ENCODE assay signal across 8 cellular contexts in the genomic region with DNA sequence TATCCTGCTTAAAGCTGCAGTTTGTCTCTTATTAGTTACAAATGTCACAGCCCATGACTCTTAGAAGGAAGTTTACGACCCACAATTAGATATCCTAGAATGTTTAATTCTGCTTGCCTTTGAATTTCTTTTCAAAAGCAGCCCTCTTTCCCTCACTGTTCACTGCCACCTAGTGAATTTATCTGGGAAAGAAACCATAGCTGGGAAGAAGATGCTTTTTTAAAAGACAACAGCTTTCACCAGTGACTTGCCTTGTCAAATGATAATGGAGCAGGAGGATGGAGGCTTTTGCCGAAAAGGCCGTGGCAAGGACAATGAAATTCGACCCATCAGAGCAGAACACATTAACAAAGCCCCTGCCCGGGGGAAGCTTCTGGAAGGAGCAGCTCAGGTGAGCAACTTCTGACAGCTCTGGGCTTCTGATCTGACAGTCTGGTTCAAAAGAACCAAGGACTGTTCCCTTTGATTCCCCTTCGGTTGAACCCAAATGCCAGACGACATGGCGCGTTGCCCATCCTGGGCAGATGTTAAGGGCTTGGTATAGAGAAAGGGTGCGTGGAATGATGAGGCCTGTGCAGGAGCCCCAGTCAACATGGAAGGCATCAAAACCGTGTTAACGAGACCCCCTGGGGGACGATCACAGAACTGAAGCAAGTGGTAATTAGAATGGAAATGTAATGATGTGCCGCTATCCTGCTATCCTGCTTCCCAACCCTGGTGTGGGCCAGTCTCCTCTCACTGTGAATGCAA.
DNase-seq lines count a peak whose midpoint lies in the region; TF ChIP-seq lines count a peak whose summit lies in the region.

No MANE protein-coding gene starts in this region.

- H3F3A ChIP-seq in MM.1S (ENCODE audit: insufficient read depth, low read length) = no peaks in the 10 kb centered on the region

- DNase-seq in G401 (ENCODE audit: low spot score) (peak; percentile 42), NCI-H2171 (lab: John Stamatoyannopoulos, UW) (peak; percentile 10), epithelial cell of proximal tubule (ENCODE audit: low read depth) (no peak), MM.1S (no peak), GM19240 (ENCODE audit: insufficient read length, low spot score) (no peak), ureter (ENCODE audit: low spot score) (no peak)
- DNase-seq in stimulated activated CD4-positive, alpha-beta T cell treated with anti-CD3 and anti-CD28 coated beads, Interleukin-4, amount 100 ng/mL, for 4 hours = no peak

- no peak overlapping the region for H3K27ac ChIP-seq in parathyroid adenoma
- H3K27ac ChIP-seq in MM.1S (ENCODE audit: low read length) = no peak overlapping the region

- H3K4me1 ChIP-seq in parathyroid adenoma (no peaks in the 10 kb centered on the region), MM.1S (ENCODE audit: low read length) (no peaks in the 10 kb centered on the region)

- H3K4me3 ChIP-seq in epithelial cell of proximal tubule (ENCODE audit: low read depth, low read length) (no peak overlapping the region), parathyroid adenoma (ENCODE audit: low read depth, low read length) (no peak overlapping the region), MM.1S (ENCODE audit: low read length) (no peak overlapping the region)

- H3K4me2 ChIP-seq in parathyroid adenoma (ENCODE audit: low read length) = no peak overlapping the region
- no peak overlapping the region for H3K4me2 ChIP-seq in MM.1S (ENCODE audit: low read depth, low read length)

- TF ChIP-seq CTCF in epithelial cell of proximal tubule (conservative IDR thresholded peaks at IDR 0.05; ENCODE audit: low read depth, low read length) (peak; percentile 68), parathyroid adenoma (IDR thresholded peaks at IDR 0.05) (peak; percentile 32), MM.1S (IDR thresholded peaks at IDR 0.05; ENCODE audit: low read length) (no peak)

- in situ Hi-C loops in G401 (cut with HindIII; ENCODE audit: low sequenced_read_pairs) = no loop called here

- H3K9ac ChIP-seq in parathyroid adenoma (no peak overlapping the region), MM.1S (ENCODE audit: low read length) (no peak overlapping the region)

- H3K36me3 ChIP-seq in parathyroid adenoma (ENCODE audit: control insufficient read depth, insufficient read depth, low read length) (no peaks in the 10 kb centered on the region), MM.1S (replicated peaks; ENCODE audit: insufficient read depth, low read length) (no peaks in the 10 kb centered on the region)

- H2AFZ ChIP-seq in parathyroid adenoma (no peak overlapping the region), MM.1S (ENCODE audit: low read length) (no peak overlapping the region)

- H3K9me3 ChIP-seq in parathyroid adenoma (ENCODE audit: control insufficient read depth, low read length) (no peaks in the 10 kb centered on the region), MM.1S (replicated peaks; ENCODE audit: insufficient read depth, low read length) (no peaks in the 10 kb centered on the region)

- no peaks in the 10 kb centered on the region for H3K79me2 ChIP-seq in parathyroid adenoma
- H3K79me2 ChIP-seq in MM.1S (ENCODE audit: low read length) = no peaks in the 10 kb centered on the region

- H3K27me3 ChIP-seq in parathyroid adenoma (ENCODE audit: control insufficient read depth, insufficient read depth, low read length) = no peaks in the 10 kb centered on the region
- H3K27me3 ChIP-seq in MM.1S (replicated peaks; ENCODE audit: insufficient read depth, low read length) = no peaks in the 10 kb centered on the region

- H3K9me2 ChIP-seq in MM.1S (replicated peaks; ENCODE audit: insufficient read depth, low read length) = no peaks in the 10 kb centered on the region

- no peaks in the 10 kb centered on the region for H4K20me1 ChIP-seq in MM.1S (ENCODE audit: insufficient read depth, low read length)

Comparison
In these comparisons a context has a peak if more than half of its experiments do, and no peak if none do; other contexts are left out.
1. DNase-seq: peak in G401 (single experiment) and NCI-H2171 (single experiment); none in epithelial cell of proximal tubule (single experiment), MM.1S (single experiment), GM19240 (single experiment), ureter (single experiment) and stimulated activated CD4-positive, alpha-beta T cell treated with anti-CD3 and anti-CD28 coated beads, Interleukin-4, amount 100 ng/mL, for 4 hours (0 of 2).